13 cellular contexts compared by ENCODE assay signal in the genomic region with DNA sequence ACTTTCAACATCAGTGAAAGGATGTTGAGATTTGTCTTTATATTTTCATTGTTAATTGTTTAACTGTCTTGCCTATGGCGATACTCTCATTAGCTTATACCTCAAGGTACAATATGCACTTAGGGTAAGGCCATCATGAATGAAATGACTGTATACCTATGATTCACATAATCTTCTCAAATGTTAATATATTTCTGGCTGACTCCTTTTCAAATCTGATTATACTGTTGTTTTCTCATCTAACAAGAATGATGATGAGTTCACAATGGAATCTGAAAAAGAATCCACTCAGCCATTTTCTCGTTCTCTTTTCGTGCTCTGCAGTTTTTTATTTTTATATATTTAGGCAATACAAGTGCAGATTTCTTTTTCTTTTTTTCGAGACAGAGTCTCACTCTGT.
DNase-seq lines count a peak whose midpoint lies in the region; ATAC-seq and TF ChIP-seq lines count a peak whose summit lies in the region.
"Had no signal": no experiment of that assay in that cellular context is flagged by ENCODE, and none has a peak within 500 bp of the region (broad histone marks: within the 10 kb centered on the region; RNA-seq: fewer than 3 reads in every experiment).

No MANE protein-coding gene starts in this region.

- no peak overlapping the region for H3K27ac Mint-ChIP-seq in stimulated activated naive CD8-positive, alpha-beta T cell treated with anti-CD3 and anti-CD28 coated beads, Interleukin-15, amount 100 ng/mL, for 72 hours
- H3K27ac Mint-ChIP-seq: activated CD8-positive, alpha-beta memory T cell treated with anti-CD3 and anti-CD28 coated beads, Interleukin-2, amount 10 ng/mL, durations not matched to agents 7 days and 5 days; GM23338 had no signal

- H3K9me3 ChIP-seq in SJSA1 (replicated peaks) = no peaks in the 10 kb centered on the region
- H3K9me3 ChIP-seq: upper lobe of right lung had no signal

- no peaks in the 10 kb centered on the region for H3K27me3 ChIP-seq in SJSA1 (replicated peaks)
- H3K27me3 ChIP-seq: upper lobe of right lung had no signal

- no peak overlapping the region for H3K4me3 ChIP-seq in SJSA1
- no peak overlapping the region for H3K4me3 ChIP-seq in fibroblast of mammary gland (ENCODE audit: control insufficient read depth, low read depth, low read length)
- H3K4me3 ChIP-seq: GM23338, upper lobe of right lung had no signal

- peak; percentile 37 for ATAC-seq in stimulated activated naive CD8-positive, alpha-beta T cell treated with anti-CD3 and anti-CD28 coated beads, Interleukin-15, Interleukin-2, amounts not matched to agents 100 U/mL and 50 U/mL, for 24 hours
- no peak for ATAC-seq in stimulated activated naive CD8-positive, alpha-beta T cell treated with anti-CD3 and anti-CD28 coated beads, Interleukin-15, amount 100 ng/mL, for 72 hours
- ATAC-seq in HG03469 (IDR thresholded peaks at IDR 0.05; ENCODE audit: unreplicated experiment) (no peak), GM18858 (IDR thresholded peaks at IDR 0.05; ENCODE audit: unreplicated experiment) (no peak), HG03159 (IDR thresholded peaks at IDR 0.05; ENCODE audit: unreplicated experiment) (no peak)

- H3K4me1 ChIP-seq in SJSA1 (replicated peaks) = peaks cover 61% of the 10 kb centered on the region
- H3K4me1 ChIP-seq: upper lobe of right lung had no signal

- no peaks in the 10 kb centered on the region for H3K4me1 Mint-ChIP-seq in stimulated activated naive CD8-positive, alpha-beta T cell treated with anti-CD3 and anti-CD28 coated beads, Interleukin-15, amount 100 ng/mL, for 72 hours
- H3K4me1 Mint-ChIP-seq: activated CD8-positive, alpha-beta memory T cell treated with anti-CD3 and anti-CD28 coated beads, Interleukin-2, amount 10 ng/mL, durations not matched to agents 7 days and 5 days had no signal

- no peak for TF ChIP-seq CTCF in fibroblast of mammary gland (conservative IDR thresholded peaks at IDR 0.05; ENCODE audit: control insufficient read depth, insufficient read depth, low read depth, low read length)

- H3K36me3 ChIP-seq in SJSA1 = no peaks in the 10 kb centered on the region
- H3K36me3 ChIP-seq: upper lobe of right lung had no signal

- H3K27me3 Mint-ChIP-seq in stimulated activated naive CD8-positive, alpha-beta T cell treated with anti-CD3 and anti-CD28 coated beads, Interleukin-15, amount 100 ng/mL, for 72 hours = no peaks in the 10 kb centered on the region
- H3K27me3 Mint-ChIP-seq: activated CD8-positive, alpha-beta memory T cell treated with anti-CD3 and anti-CD28 coated beads, Interleukin-2, amount 10 ng/mL, durations not matched to agents 7 days and 5 days had no signal

- peak overlapping the region; percentile 91 for H3K27ac ChIP-seq in SJSA1
- H3K27ac ChIP-seq: upper lobe of right lung had no signal

- H3K9me3 Mint-ChIP-seq in stimulated activated naive CD8-positive, alpha-beta T cell treated with anti-CD3 and anti-CD28 coated beads, Interleukin-15, amount 100 ng/mL, for 72 hours = no peaks in the 10 kb centered on the region

- no peak for DNase-seq in stimulated activated naive CD8-positive, alpha-beta T cell treated with anti-CD3 and anti-CD28 coated beads, Interleukin-15, Interleukin-2, amounts not matched to agents 100 U/mL and 50 U/mL, for 24 hours
- DNase-seq in stimulated activated naive CD8-positive, alpha-beta T cell treated with anti-CD3 and anti-CD28 coated beads, Interleukin-15, amount 100 ng/mL, for 72 hours = no peak
- no peak for DNase-seq in SJSA1 (ENCODE audit: low read depth in 1 of 2, low spot score in 2 of 2)
- peak; percentile 71 for DNase-seq in fibroblast of mammary gland (ENCODE audit: low read depth)
- DNase-seq in NCI-H524 treated with DMSO at 0.1 percent for 48 hours (lab: John Stamatoyannopoulos, UW) = no peak
- DNase-seq: activated gamma-delta T cell, NCI-H2081 treated with DMSO at 0.1 percent for 48 hours had no signal

- H3K4me3 Mint-ChIP-seq in stimulated activated naive CD8-positive, alpha-beta T cell treated with anti-CD3 and anti-CD28 coated beads, Interleukin-15, amount 100 ng/mL, for 72 hours = no peak overlapping the region
- H3K4me3 Mint-ChIP-seq: activated CD8-positive, alpha-beta memory T cell treated with anti-CD3 and anti-CD28 coated beads, Interleukin-2, amount 10 ng/mL, durations not matched to agents 7 days and 5 days; GM23338 had no signal
